Comparison of ENCODE assay signal across 8 cellular contexts in the genomic region with DNA sequence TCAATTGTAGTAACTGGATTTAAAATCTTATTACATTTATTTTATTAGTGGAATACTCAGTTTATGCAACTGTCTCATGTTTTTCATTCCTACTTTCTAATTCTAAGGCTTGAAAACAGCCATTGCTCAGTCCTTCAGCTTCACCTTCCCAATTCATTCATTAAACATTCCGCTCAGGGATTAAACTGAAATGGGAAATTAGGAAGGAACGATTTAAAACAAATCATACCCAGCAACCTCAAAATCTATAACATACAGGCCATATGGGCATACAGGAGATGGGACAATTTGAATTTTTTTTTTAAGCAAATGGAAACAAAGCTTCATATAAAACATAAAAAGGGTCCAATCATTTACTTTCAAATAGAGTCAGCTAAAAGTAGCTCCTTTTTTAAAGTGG. TPM values are rescaled to one million over a fixed set of nuclear protein-coding genes. Genes with fewer than 3 reads are reported as not detected.
DNase-seq lines count a peak whose midpoint lies in the region; ATAC-seq and TF ChIP-seq lines count a peak whose summit lies in the region.
"Not testable (repeated sequence)": the region's sequence is repeated elsewhere in the genome, so short reads cannot be mapped to it uniquely, and the experiment has no call there.

No MANE protein-coding gene starts in this region.

- H3K36me3 ChIP-seq in BLaER1; SJCRH30; ectodermal cell (ENCODE audit: control insufficient read depth, insufficient read depth, low read length); hepatocyte (replicated peaks; ENCODE audit: insufficient read depth, low read depth): not testable (repeated sequence)

- peak overlapping the region; percentile 98 for H3K27ac ChIP-seq in BLaER1
- H3K27ac ChIP-seq in SJCRH30 = peak overlapping the region; percentile 35; the same call in 1 of the 2 replicates
- H3K27ac ChIP-seq in ectodermal cell (ENCODE audit: insufficient read depth, low read depth, low read length, poor library complexity, severe bottlenecking) = not testable (repeated sequence)
- peak overlapping the region; percentile 82 for H3K27ac ChIP-seq in hepatocyte

- peak overlapping the region; percentile 98 for H3K9ac ChIP-seq in BLaER1

- H3K4me2 ChIP-seq in BLaER1 = peak overlapping the region; percentile 94
- H3K4me2 ChIP-seq in hepatocyte = peak overlapping the region; percentile 91

- H3K4me3 Mint-ChIP-seq in HFFc6 = peak overlapping the region; percentile 93
- peak overlapping the region; percentile 94 for H3K4me3 Mint-ChIP-seq in activated naive CD4-positive, alpha-beta T cell treated with anti-CD3 and anti-CD28 coated beads for 36 hours
- H3K4me3 Mint-ChIP-seq in natural killer cell treated with Interleukin-12 subunit alpha and Interleukin-12 subunit beta and Interleukin-15 and Interleukin-18, amount 100 ng/mL, for 72 hours = peak overlapping the region; percentile 96
- peak overlapping the region; percentile 90 to 91 for H3K4me3 Mint-ChIP-seq in stimulated activated naive B cell treated with anti-CD40 and anti-IgM and Interleukin-4, amounts not matched to agents 10 μg/mL and 1 μg/mL and 100 μg/mL, for 72 hours

- H3K4me1 ChIP-seq in BLaER1 (peaks cover 24% of the 10 kb centered on the region), SJCRH30 (peaks cover 14% of the 10 kb centered on the region), ectodermal cell (ENCODE audit: control insufficient read depth, insufficient read depth, low read length) (peaks cover 16% of the 10 kb centered on the region), hepatocyte (ENCODE audit: insufficient read depth) (peaks cover 34% of the 10 kb centered on the region)

- H3K9me2 ChIP-seq in hepatocyte (replicated peaks; ENCODE audit: insufficient read depth) = not testable (repeated sequence)

- H3K27me3 ChIP-seq in BLaER1; SJCRH30; ectodermal cell (ENCODE audit: control insufficient read depth, insufficient read depth, low read length, poor library complexity, severe bottlenecking); hepatocyte: not testable (repeated sequence)

- TF ChIP-seq CTCF in HFFc6 (IDR thresholded peaks at IDR 0.05); hepatocyte (IDR thresholded peaks at IDR 0.05; ENCODE audit: poor library complexity): not testable (repeated sequence)

- 20% methylated on average over 2 of the region's 2 CpGs; no CpG with 5 or more reads in 1 of the 2 experiments for whole genome bisulfite sequencing in ectodermal cell, 2 experiments
- 36% methylated on average over 2 of the region's 2 CpGs for WGBS in hepatocyte (ENCODE audit: low lambda C conversion rate, missing lambda C conversion rate)

- H4K20me1 ChIP-seq in BLaER1; hepatocyte (ENCODE audit: insufficient read depth, poor library complexity, severe bottlenecking): not testable (repeated sequence)

- peak overlapping the region; percentile 95 for H3K27ac Mint-ChIP-seq in HFFc6
- peak overlapping the region; percentile 99 for H3K27ac Mint-ChIP-seq in activated naive CD4-positive, alpha-beta T cell treated with anti-CD3 and anti-CD28 coated beads for 36 hours
- peak overlapping the region; percentile 92 to 99 for H3K27ac Mint-ChIP-seq in natural killer cell treated with Interleukin-12 subunit alpha and Interleukin-12 subunit beta and Interleukin-15 and Interleukin-18, amount 100 ng/mL, for 72 hours
- H3K27ac Mint-ChIP-seq in stimulated activated naive B cell treated with anti-CD40 and anti-IgM and Interleukin-4, amounts not matched to agents 10 μg/mL and 1 μg/mL and 100 μg/mL, for 72 hours = peak overlapping the region; percentile 98

- H2AFZ ChIP-seq in hepatocyte = not testable (repeated sequence)

- not testable (repeated sequence) for H3K9me3 Mint-ChIP-seq in HFFc6; activated naive CD4-positive, alpha-beta T cell treated with anti-CD3 and anti-CD28 coated beads for 36 hours; natural killer cell treated with Interleukin-12 subunit alpha and Interleukin-12 subunit beta and Interleukin-15 and Interleukin-18, amount 100 ng/mL, for 72 hours; stimulated activated naive B cell treated with anti-CD40 and anti-IgM and Interleukin-4, amounts not matched to agents 10 μg/mL and 1 μg/mL and 100 μg/mL, for 72 hours

- not testable (repeated sequence) for ATAC-seq in natural killer cell treated with Interleukin-12 subunit alpha and Interleukin-12 subunit beta and Interleukin-15 and Interleukin-18, amount 100 ng/mL, for 72 hours; stimulated activated naive B cell treated with anti-CD40 and anti-IgM and Interleukin-4, amounts not matched to agents 10 μg/mL and 1 μg/mL and 100 μg/mL, for 72 hours (replicated peaks)

- H3K4me1 Mint-ChIP-seq in HFFc6 (ENCODE audit: low read depth) = peaks cover 65% of the 10 kb centered on the region
- H3K4me1 Mint-ChIP-seq in activated naive CD4-positive, alpha-beta T cell treated with anti-CD3 and anti-CD28 coated beads for 36 hours (ENCODE audit: low read depth) = peaks cover 41% of the 10 kb centered on the region
- H3K4me1 Mint-ChIP-seq in natural killer cell treated with Interleukin-12 subunit alpha and Interleukin-12 subunit beta and Interleukin-15 and Interleukin-18, amount 100 ng/mL, for 72 hours (ENCODE audit: low read depth in 2 of 2) = peaks cover 39 to 64% of the 10 kb centered on the region in 2 donors
- H3K4me1 Mint-ChIP-seq in stimulated activated naive B cell treated with anti-CD40 and anti-IgM and Interleukin-4, amounts not matched to agents 10 μg/mL and 1 μg/mL and 100 μg/mL, for 72 hours = peaks cover 17 to 35% of the 10 kb centered on the region in 2 donors

- peaks cover 81% of the 10 kb centered on the region for H3K79me2 ChIP-seq in hepatocyte

- CTCF ChIA-PET in activated naive CD4-positive, alpha-beta T cell treated with anti-CD3 and anti-CD28 coated beads for 36 hours (lab: Charles Lee) = interaction anchor here (0.7 kb wide), 1 partner anchor 9 kb away, joined by 3 read pairs; no protein-coding TSS in a partner anchor

- not testable (repeated sequence) for H3K9me3 ChIP-seq in BLaER1; SJCRH30 (replicated peaks); ectodermal cell (ENCODE audit: control insufficient read depth, low read length); hepatocyte (ENCODE audit: low read depth)

- intact Hi-C loops in activated naive CD4-positive, alpha-beta T cell treated with anti-CD3 and anti-CD28 coated beads for 36 hours (cut with micrococcal nuclease) = loop anchor here (5.0 to 10.0 kb wide), 2 partner anchors 613 to 695 kb away; no protein-coding TSS in a partner anchor

- not testable (repeated sequence) for DNase-seq in HFFc6; SJCRH30; activated naive CD4-positive, alpha-beta T cell treated with anti-CD3 and anti-CD28 coated beads for 36 hours; hepatocyte (ENCODE audit: low spot score); natural killer cell treated with Interleukin-12 subunit alpha and Interleukin-12 subunit beta and Interleukin-15 and Interleukin-18, amount 100 ng/mL, for 72 hours (ENCODE audit: low spot score); stimulated activated naive B cell treated with anti-CD40 and anti-IgM and Interleukin-4, amounts not matched to agents 10 μg/mL and 1 μg/mL and 100 μg/mL, for 72 hours

- H3K36me3 Mint-ChIP-seq in HFFc6 (ENCODE audit: low read depth) = peaks cover 40% of the 10 kb centered on the region
- not testable (repeated sequence) for H3K36me3 Mint-ChIP-seq in activated naive CD4-positive, alpha-beta T cell treated with anti-CD3 and anti-CD28 coated beads for 36 hours (ENCODE audit: low read depth); natural killer cell treated with Interleukin-12 subunit alpha and Interleukin-12 subunit beta and Interleukin-15 and Interleukin-18, amount 100 ng/mL, for 72 hours
- H3K36me3 Mint-ChIP-seq in stimulated activated naive B cell treated with anti-CD40 and anti-IgM and Interleukin-4, amounts not matched to agents 10 μg/mL and 1 μg/mL and 100 μg/mL, for 72 hours = peaks cover 31 to 43% of the 10 kb centered on the region in 2 donors

- peak overlapping the region; percentile 96 for H3K4me3 ChIP-seq in BLaER1
- not testable (repeated sequence) for H3K4me3 ChIP-seq in SJCRH30
- H3K4me3 ChIP-seq in ectodermal cell (ENCODE audit: insufficient read depth, low read depth, low read length) = peak overlapping the region; percentile 13
- H3K4me3 ChIP-seq in hepatocyte = peak overlapping the region; percentile 43

- H3K27me3 Mint-ChIP-seq in HFFc6 (ENCODE audit: insufficient read depth); activated naive CD4-positive, alpha-beta T cell treated with anti-CD3 and anti-CD28 coated beads for 36 hours (ENCODE audit: low read depth); natural killer cell treated with Interleukin-12 subunit alpha and Interleukin-12 subunit beta and Interleukin-15 and Interleukin-18, amount 100 ng/mL, for 72 hours; stimulated activated naive B cell treated with anti-CD40 and anti-IgM and Interleukin-4, amounts not matched to agents 10 μg/mL and 1 μg/mL and 100 μg/mL, for 72 hours: not testable (repeated sequence)

RNA-seq across cellular contexts. Expression of a gene that starts 3.5 kb away (rescaled TPM):
- 10 to 100 TPM; 38.5 to 42.9 (median 40.1) TPM for total RNA-seq in HFFc6 (2021; fragmentation: NEBNext Ultra II Directional; extraction: Animal tissue kit (Norgen Biotek cat#: 25700))
- 37.6 and 42.8 TPM in 2 replicates for total RNA-seq in SJCRH30 (2014; rRNA removed; shearing (Covaris generic))
- 10 to 100 TPM; 37.2 to 38.3 TPM for total RNA-seq in activated naive CD4-positive, alpha-beta T cell treated with anti-CD3 and anti-CD28 coated beads for 36 hours
- polyA plus RNA-seq in ectodermal cell (2013, experiment 1 of 4) = 81.2 TPM
- polyA plus RNA-seq in ectodermal cell (2013, experiment 2 of 4) = 84.0 TPM
- 63.1 TPM for polyA plus RNA-seq in ectodermal cell (2013, experiment 3 of 4)
- polyA plus RNA-seq in ectodermal cell (2013, experiment 4 of 4) = 74.4 TPM
- 32.4 and 39.9 TPM in 2 replicates for total RNA-seq in hepatocyte
- 4.7 and 6.6 TPM in 2 replicates for polyA plus RNA-seq in hepatocyte
- 10 to 100 TPM; 39.9 to 48.0 TPM for total RNA-seq in natural killer cell treated with Interleukin-12 subunit alpha and Interleukin-12 subunit beta and Interleukin-15 and Interleukin-18, amount 100 ng/mL, for 72 hours
